In genomic region chr16:70682239-70683145, GRCh38 we compare ENCODE assay signal across 14 cellular contexts. TPM values are rescaled to one million over a fixed set of nuclear protein-coding genes. Genes with fewer than 3 reads are reported as not detected.
A peak's percentile ranks its signal among the peaks of the same experiment; 100 is the strongest.
DNase-seq lines count a peak whose midpoint lies in the region; ATAC-seq and TF ChIP-seq lines count a peak whose summit lies in the region.
"Had no signal": no experiment of that assay in that cellular context is flagged by ENCODE, and none has a peak within 500 bp of the region (broad histone marks: within the 10 kb centered on the region; RNA-seq: fewer than 3 reads in every experiment).

No MANE protein-coding gene starts in this region.

- no peak for ATAC-seq in activated CD8-positive, alpha-beta memory T cell treated with anti-CD3 and anti-CD28 coated beads, Interleukin-2, amount 10 ng/mL, durations not matched to agents 7 days and 5 days
- ATAC-seq: esophagus mucosa; stimulated activated naive CD8-positive, alpha-beta T cell treated with anti-CD3 and anti-CD28 coated beads, Interleukin-15, Interleukin-2, amounts not matched to agents 100 U/mL and 50 U/mL, for 24 hours had no signal

- H3K36me3 Mint-ChIP-seq in activated CD8-positive, alpha-beta memory T cell treated with anti-CD3 and anti-CD28 coated beads, Interleukin-2, amount 10 ng/mL, durations not matched to agents 7 days and 5 days: no peaks in the 10 kb centered on the region
- H3K36me3 Mint-ChIP-seq in neural crest cell (ENCODE audit: low read depth): no peaks in the 10 kb centered on the region

- no peak for TF ChIP-seq POLR2A in uterus (IDR thresholded peaks at IDR 0.05)

- H3K36me3 ChIP-seq in esophagus (ENCODE audit: control insufficient read depth in 2 of 2, insufficient read depth in 2 of 2, low read length in 1 of 2): peaks cover 4 to 34% of the 10 kb centered on the region in 2 donors
- no peaks in the 10 kb centered on the region for H3K36me3 ChIP-seq in uterus

- no peaks in the 10 kb centered on the region for H3K9me3 Mint-ChIP-seq in activated CD8-positive, alpha-beta memory T cell treated with anti-CD3 and anti-CD28 coated beads, Interleukin-2, amount 10 ng/mL, durations not matched to agents 7 days and 5 days (ENCODE audit: low read depth)
- no peaks in the 10 kb centered on the region for H3K9me3 Mint-ChIP-seq in neural crest cell

- H3K27ac Mint-ChIP-seq in activated CD8-positive, alpha-beta memory T cell treated with anti-CD3 and anti-CD28 coated beads, Interleukin-2, amount 10 ng/mL, durations not matched to agents 7 days and 5 days: peak overlapping the region; percentile 28
- H3K27ac Mint-ChIP-seq in neural crest cell (ENCODE audit: unreplicated experiment): no peak overlapping the region

- no peak overlapping the region for H3K4me3 ChIP-seq in esophagus (ENCODE audit: low read depth in 1 of 2, low read length in 2 of 2)
- H3K4me3 ChIP-seq in uterus: no peak overlapping the region
- H3K4me3 ChIP-seq: lung had no signal

- TF ChIP-seq CTCF in neural crest cell (conservative IDR thresholded peaks at IDR 0.05): no peak
- no peak for TF ChIP-seq CTCF in uterus (IDR thresholded peaks at IDR 0.05)

- H3K27ac ChIP-seq in esophagus (ENCODE audit: low read depth in 2 of 2, low read length in 1 of 2) (peak overlapping the region; percentile 51 to 63), uterus (peak overlapping the region; percentile 85 to 97)

- no peaks in the 10 kb centered on the region for H3K27me3 ChIP-seq in esophagus (ENCODE audit: control insufficient read depth in 1 of 2, insufficient read depth in 2 of 2, low read length in 2 of 2)
- no peaks in the 10 kb centered on the region for H3K27me3 ChIP-seq in uterus

- peaks cover 11% of the 10 kb centered on the region for H3K4me1 Mint-ChIP-seq in activated CD8-positive, alpha-beta memory T cell treated with anti-CD3 and anti-CD28 coated beads, Interleukin-2, amount 10 ng/mL, durations not matched to agents 7 days and 5 days
- peaks cover 29% of the 10 kb centered on the region for H3K4me1 Mint-ChIP-seq in neural crest cell

- WGBS in esophagus, 2 donors: 50 to 65% methylated on average over 14 of the region's 14 CpGs

- no peaks in the 10 kb centered on the region for H3K9me3 ChIP-seq in esophagus (ENCODE audit: control insufficient read depth in 2 of 2, insufficient read depth in 1 of 2, low read depth in 1 of 2, low read length in 1 of 2)
- no peaks in the 10 kb centered on the region for H3K9me3 ChIP-seq in uterus

- no peak for DNase-seq in activated CD8-positive, alpha-beta memory T cell treated with anti-CD3 and anti-CD28 coated beads, Interleukin-2, amount 10 ng/mL, durations not matched to agents 7 days and 5 days
- no peak for DNase-seq in activated CD8-positive, alpha-beta memory T cell treated with anti-CD3 and anti-CD28 coated beads, Interleukin-2, amount 50 U/mL, for 48 hours
- DNase-seq in neural crest cell (ENCODE audit: low read depth, low spot score) (no peak), uterus (no peak), SIG-M5 treated with dmso at 0.1 percent for 504 hours (lab: John Stamatoyannopoulos, UW; ENCODE audit: unreplicated experiment) (no peak), NCI-H1694 (lab: John Stamatoyannopoulos, UW) (no peak), T-helper 2 cell (no peak)
- DNase-seq: NCI-H1092 treated with DMSO at 0.1 percent for 48 hours; stimulated activated naive CD8-positive, alpha-beta T cell treated with anti-CD3 and anti-CD28 coated beads, Interleukin-15, Interleukin-2, amounts not matched to agents 100 U/mL and 50 U/mL, for 24 hours had no signal

- H3K4me3 Mint-ChIP-seq in activated CD8-positive, alpha-beta memory T cell treated with anti-CD3 and anti-CD28 coated beads, Interleukin-2, amount 10 ng/mL, durations not matched to agents 7 days and 5 days: no peak overlapping the region
- H3K4me3 Mint-ChIP-seq in neural crest cell: peak overlapping the region; percentile 83

- H3K27me3 Mint-ChIP-seq in activated CD8-positive, alpha-beta memory T cell treated with anti-CD3 and anti-CD28 coated beads, Interleukin-2, amount 10 ng/mL, durations not matched to agents 7 days and 5 days: peaks cover 30% of the 10 kb centered on the region
- peaks cover 3% of the 10 kb centered on the region for H3K27me3 Mint-ChIP-seq in neural crest cell (ENCODE audit: low read depth)

- CTCF ChIA-PET in activated CD8-positive, alpha-beta memory T cell treated with anti-CD3 and anti-CD28 coated beads, Interleukin-2, amount 10 ng/mL, durations not matched to agents 7 days and 5 days (lab: Charles Lee): interaction anchor here (1.2 to 1.5 kb wide), 3 partner anchors 13 to 88 kb away, joined by 3 to 8 read pairs (median 5); no protein-coding TSS in a partner anchor

- intact Hi-C loops in uterus (cut with DNase I; ENCODE audit: low total_unique reads): no loop called here

- peaks cover 19 to 49% of the 10 kb centered on the region in 2 donors for H3K4me1 ChIP-seq in esophagus (ENCODE audit: control insufficient read depth in 2 of 2, insufficient read depth in 2 of 2, low read length in 1 of 2)
- peaks cover 21 to 39% of the 10 kb centered on the region in 2 donors for H3K4me1 ChIP-seq in uterus

RNA-seq across cellular contexts. Expression of gene MTSS2, which starts 3.4 kb away (rescaled TPM):
- 1 to 10 TPM; 1.4 to 1.7 TPM for total RNA-seq in activated CD8-positive, alpha-beta memory T cell treated with anti-CD3 and anti-CD28 coated beads, Interleukin-2, amount 10 ng/mL, durations not matched to agents 7 days and 5 days
- 10 to 100 TPM; 27.4 to 62.9 TPM for polyA plus RNA-seq in esophagus
- 93.3 and 95.0 TPM in 2 replicates for total RNA-seq in neural crest cell
- total RNA-seq in uterus: 100 to 1,000 TPM in 1 of 4 donors, 10 to 100 TPM in 3; 11.2 to 142 (median 18.2) TPM

RNA-seq across cellular contexts. Expression of gene IL34, which starts 36.1 kb away (rescaled TPM):
- total RNA-seq in activated CD8-positive, alpha-beta memory T cell treated with anti-CD3 and anti-CD28 coated beads, Interleukin-2, amount 10 ng/mL, durations not matched to agents 7 days and 5 days: not detected
- 10 to 100 TPM; 22.9 to 32.7 TPM for polyA plus RNA-seq in esophagus
- total RNA-seq in neural crest cell: 0.16 and 0.47 TPM in 2 replicates
- 1 to 10 TPM in 3 of 4 donors, not detected in 1; 3.3 to 9.4 (median 9.0) TPM for total RNA-seq in uterus
- total RNA-seq: A673, OCI-LY7 had no signal

Comparison
In these comparisons a context has a peak if more than half of its experiments do, and no peak if none do; other contexts are left out.
1. RNA of gene MTSS2, which starts 3.4 kb away (total RNA-seq): 93.3 to 95.0 TPM in neural crest cell and 11.2 to 142 TPM in uterus; 1.4 to 1.7 TPM in activated CD8-positive, alpha-beta memory T cell treated with anti-CD3 and anti-CD28 coated beads, Interleukin-2, amount 10 ng/mL, durations not matched to agents 7 days and 5 days; every median in the first group is over 4 times any median in the second.